ENCODE assay signal across 27 cellular contexts in genomic region chr2:132559921-132560320, GRCh38.
"Had no signal": no experiment of that assay in that cellular context is flagged by ENCODE, and none has a peak within 500 bp of the region (broad histone marks: within the 10 kb centered on the region; RNA-seq: fewer than 3 reads in every experiment).

No MANE protein-coding gene starts in this region.

- H3K9me3 ChIP-seq: ovary, psoas muscle, right lobe of liver, sigmoid colon, spleen, stomach, thoracic aorta, thyroid gland, tibial nerve, upper lobe of right lung, uterus had no signal

- H3K9ac ChIP-seq: parathyroid adenoma had no signal

- H2AFZ ChIP-seq: parathyroid adenoma had no signal

- H3K27me3 Mint-ChIP-seq: natural killer cell treated with Interleukin-12 subunit alpha and Interleukin-12 subunit beta and Interleukin-15 and Interleukin-18, amount 100 ng/mL, for 72 hours; stimulated activated naive B cell treated with anti-CD40 and anti-IgM and Interleukin-4, amounts not matched to agents 10 μg/mL and 1 μg/mL and 100 μg/mL, for 72 hours; stimulated activated naive CD8-positive, alpha-beta T cell treated with anti-CD3 and anti-CD28 coated beads, Interleukin-15, Interleukin-2, amounts not matched to agents 100 ng/mL and 50 ng/mL, for 24 hours had no signal

- H3K4me1 Mint-ChIP-seq: naive B cell; naive thymus-derived CD8-positive, alpha-beta T cell; stimulated activated effector memory CD8-positive, alpha-beta T cell treated with anti-CD3 and anti-CD28 coated beads, Interleukin-12 subunit alpha, Interleukin-12 subunit beta, amount 100 ng/mL, for 72 hours; stimulated activated naive B cell treated with anti-CD40 and anti-IgM and Interleukin-4, amounts not matched to agents 10 μg/mL and 1 μg/mL and 100 μg/mL, for 72 hours had no signal

- H3K27ac Mint-ChIP-seq: naive B cell; naive thymus-derived CD8-positive, alpha-beta T cell; natural killer cell treated with Interleukin-12 subunit alpha and Interleukin-12 subunit beta and Interleukin-15 and Interleukin-18, amount 100 ng/mL, for 72 hours; stimulated activated effector memory CD8-positive, alpha-beta T cell treated with anti-CD3 and anti-CD28 coated beads, Interleukin-12 subunit alpha, Interleukin-12 subunit beta, amount 100 ng/mL, for 72 hours; stimulated activated naive B cell treated with anti-CD40 and anti-IgM and Interleukin-4, amounts not matched to agents 10 μg/mL and 1 μg/mL and 100 μg/mL, for 72 hours; stimulated activated naive CD8-positive, alpha-beta T cell treated with anti-CD3 and anti-CD28 coated beads, Interleukin-15, Interleukin-2, amounts not matched to agents 100 ng/mL and 50 ng/mL, for 24 hours had no signal

- DNase-seq: naive B cell; naive thymus-derived CD8-positive, alpha-beta T cell; occipital lobe; ovary; posterior cingulate gyrus; psoas muscle; right cardiac atrium; sigmoid colon; small intestine; spleen; stimulated activated CD4-positive, alpha-beta T cell treated with anti-CD3 and anti-CD28 coated beads, Interleukin-12 subunit alpha, Interleukin-12 subunit beta, amount 100 ng/mL, for 4 hours; stimulated activated CD4-positive, alpha-beta T cell treated with anti-CD3 and anti-CD28 coated beads, Interleukin-1b, Interleukin-23, amount 100 ng/mL, for 48 hours; stimulated activated CD4-positive, alpha-beta T cell treated with anti-CD3 and anti-CD28 coated beads, Interleukin-4, amount 100 ng/mL, for 24 hours; stimulated activated naive B cell treated with anti-CD40 and anti-IgM and Interleukin-4, amounts not matched to agents 10 μg/mL and 1 μg/mL and 100 μg/mL, for 72 hours; stimulated activated naive CD4-positive, alpha-beta T cell treated with Interleukin-2 at 50 U/mL for 16 hours; trophoblast cell; upper lobe of right lung; uterus had no signal

- H3K4me3 ChIP-seq: ovary, psoas muscle, right lobe of liver, sigmoid colon, spleen, stomach, thoracic aorta, thyroid gland, tibial nerve, upper lobe of right lung, uterus had no signal

- H3K27me3 ChIP-seq: ovary, right lobe of liver, sigmoid colon, spleen, stomach, thyroid gland, tibial nerve, upper lobe of right lung, uterus had no signal

- H3K27ac ChIP-seq: ovary, parathyroid adenoma, psoas muscle, sigmoid colon, spleen, stomach, thoracic aorta, thyroid gland, tibial nerve, upper lobe of right lung, uterus had no signal

- H3K79me2 ChIP-seq: parathyroid adenoma had no signal

- ATAC-seq: naive thymus-derived CD8-positive, alpha-beta T cell; natural killer cell treated with Interleukin-12 subunit alpha and Interleukin-12 subunit beta and Interleukin-15 and Interleukin-18, amount 100 ng/mL, for 72 hours; psoas muscle; right cardiac atrium; stimulated activated effector memory CD8-positive, alpha-beta T cell treated with anti-CD3 and anti-CD28 coated beads, Interleukin-12 subunit alpha, Interleukin-12 subunit beta, amount 100 ng/mL, for 72 hours; stimulated activated naive B cell treated with anti-CD40 and anti-IgM and Interleukin-4, amounts not matched to agents 10 μg/mL and 1 μg/mL and 100 μg/mL, for 72 hours; upper lobe of right lung had no signal

- H3K4me3 Mint-ChIP-seq: naive B cell; naive thymus-derived CD8-positive, alpha-beta T cell; natural killer cell treated with Interleukin-12 subunit alpha and Interleukin-12 subunit beta and Interleukin-15 and Interleukin-18, amount 100 ng/mL, for 72 hours; stimulated activated effector memory CD8-positive, alpha-beta T cell treated with anti-CD3 and anti-CD28 coated beads, Interleukin-12 subunit alpha, Interleukin-12 subunit beta, amount 100 ng/mL, for 72 hours; stimulated activated naive B cell treated with anti-CD40 and anti-IgM and Interleukin-4, amounts not matched to agents 10 μg/mL and 1 μg/mL and 100 μg/mL, for 72 hours; stimulated activated naive CD8-positive, alpha-beta T cell treated with anti-CD3 and anti-CD28 coated beads, Interleukin-15, Interleukin-2, amounts not matched to agents 100 ng/mL and 50 ng/mL, for 24 hours had no signal

- H3K36me3 ChIP-seq: ovary, right lobe of liver, sigmoid colon, spleen, stomach, thoracic aorta, thyroid gland, tibial nerve, upper lobe of right lung, uterus had no signal

- H3K36me3 Mint-ChIP-seq: naive B cell; naive thymus-derived CD8-positive, alpha-beta T cell; natural killer cell treated with Interleukin-12 subunit alpha and Interleukin-12 subunit beta and Interleukin-15 and Interleukin-18, amount 100 ng/mL, for 72 hours; stimulated activated effector memory CD8-positive, alpha-beta T cell treated with anti-CD3 and anti-CD28 coated beads, Interleukin-12 subunit alpha, Interleukin-12 subunit beta, amount 100 ng/mL, for 72 hours; stimulated activated naive B cell treated with anti-CD40 and anti-IgM and Interleukin-4, amounts not matched to agents 10 μg/mL and 1 μg/mL and 100 μg/mL, for 72 hours had no signal

- H3K4me1 ChIP-seq: parathyroid adenoma, psoas muscle, sigmoid colon, spleen, thyroid gland, tibial nerve, upper lobe of right lung, uterus had no signal
